13 cellular contexts compared by ENCODE assay signal in genomic region chr11:102447193-102447592, GRCh38. TPM values are rescaled to one million over a fixed set of nuclear protein-coding genes. Genes with fewer than 3 reads are reported as not detected.
DNase-seq lines count a peak whose midpoint lies in the region; ATAC-seq and TF ChIP-seq lines count a peak whose summit lies in the region.
"Had no signal": no experiment of that assay in that cellular context is flagged by ENCODE, and none has a peak within 500 bp of the region (broad histone marks: within the 10 kb centered on the region; RNA-seq: fewer than 3 reads in every experiment).

No MANE protein-coding gene starts in this region.

- CTCF ChIA-PET in activated CD4-positive, alpha-beta memory T cell treated with anti-CD3 and anti-CD28 coated beads for 36 hours (lab: Charles Lee) = interaction anchor here (2.6 kb wide), 1 partner anchor 56 kb away, joined by 13 read pairs; no protein-coding TSS in a partner anchor

- H3K36me3 Mint-ChIP-seq in activated CD4-positive, alpha-beta memory T cell treated with anti-CD3 and anti-CD28 coated beads for 36 hours = peaks cover 76% of the 10 kb centered on the region
- peaks cover 23% of the 10 kb centered on the region for H3K36me3 Mint-ChIP-seq in osteocyte (ENCODE audit: unreplicated experiment)

- no peak for TF ChIP-seq CTCF in osteocyte (IDR thresholded peaks at IDR 0.05)
- no peak for TF ChIP-seq CTCF in Peyer's patch (IDR thresholded peaks at IDR 0.05)

- H3K9me3 Mint-ChIP-seq in activated CD4-positive, alpha-beta memory T cell treated with anti-CD3 and anti-CD28 coated beads for 36 hours = peaks cover 10% of the 10 kb centered on the region
- no peaks in the 10 kb centered on the region for H3K9me3 Mint-ChIP-seq in osteocyte (ENCODE audit: unreplicated experiment)

- H3K4me1 ChIP-seq in Peyer's patch = peaks cover 0 to 29% (median 4%) of the 10 kb centered on the region in 4 donors

- ATAC-seq in HG03025 (IDR thresholded peaks at IDR 0.05; ENCODE audit: low FRiP score, unreplicated experiment) = peak; percentile 43

- H3K27ac Mint-ChIP-seq in activated CD4-positive, alpha-beta memory T cell treated with anti-CD3 and anti-CD28 coated beads for 36 hours = peak overlapping the region; percentile 96
- peak overlapping the region; percentile 79 for H3K27ac Mint-ChIP-seq in osteocyte (ENCODE audit: unreplicated experiment)

- H3K36me3 ChIP-seq in Peyer's patch = peaks cover 0 to 15% (median 0%) of the 10 kb centered on the region in 3 donors

- no peak overlapping the region for H3K27ac ChIP-seq in Peyer's patch
- H3K27ac ChIP-seq: 22Rv1, SK-N-MC had no signal

- H3K27me3 ChIP-seq in Peyer's patch = no peaks in the 10 kb centered on the region

- POLR2A ChIA-PET in activated CD4-positive, alpha-beta memory T cell treated with anti-CD3 and anti-CD28 coated beads for 36 hours (lab: Charles Lee) = interaction anchor here (1.4 kb wide), 1 partner anchor 57 kb away, joined by 4 read pairs; no protein-coding TSS in a partner anchor

- H3K4me3 Mint-ChIP-seq in activated CD4-positive, alpha-beta memory T cell treated with anti-CD3 and anti-CD28 coated beads for 36 hours = no peak overlapping the region
- H3K4me3 Mint-ChIP-seq in osteocyte (ENCODE audit: unreplicated experiment) = no peak overlapping the region

- H3K9me3 ChIP-seq in Peyer's patch = no peaks in the 10 kb centered on the region

- H3K4me3 ChIP-seq in Peyer's patch = no peak overlapping the region
- H3K4me3 ChIP-seq: SK-N-MC had no signal

- intact Hi-C loops in activated CD4-positive, alpha-beta memory T cell treated with anti-CD3 and anti-CD28 coated beads for 36 hours (cut with micrococcal nuclease) = loop anchor here (1.0 kb wide), 3 partner anchors 17 to 51 kb away; no protein-coding TSS in a partner anchor

- peaks cover 80% of the 10 kb centered on the region for H3K4me1 Mint-ChIP-seq in activated CD4-positive, alpha-beta memory T cell treated with anti-CD3 and anti-CD28 coated beads for 36 hours (ENCODE audit: low read depth)
- peaks cover 64% of the 10 kb centered on the region for H3K4me1 Mint-ChIP-seq in osteocyte (ENCODE audit: unreplicated experiment)

- no peaks in the 10 kb centered on the region for H3K27me3 Mint-ChIP-seq in activated CD4-positive, alpha-beta memory T cell treated with anti-CD3 and anti-CD28 coated beads for 36 hours
- no peaks in the 10 kb centered on the region for H3K27me3 Mint-ChIP-seq in osteocyte (ENCODE audit: unreplicated experiment)

- DNase-seq in NOMO-1 treated with DMSO at 0.1 percent for 48 hours (lab: John Stamatoyannopoulos, UW; ENCODE audit: unreplicated experiment) (peak; percentile 28), NOMO-1 treated with dmso at 0.1 percent for 144 hours (lab: John Stamatoyannopoulos, UW; ENCODE audit: unreplicated experiment) (no peak), osteocyte (ENCODE audit: extremely low spot score, unreplicated experiment) (no peak), Peyer's patch (no peak), SKM-1 (lab: John Stamatoyannopoulos, UW; ENCODE audit: unreplicated experiment) (no peak), kidney glomerular epithelial cell (lab: John Stamatoyannopoulos, UW) (no peak)
- DNase-seq in activated CD4-positive, alpha-beta memory T cell treated with anti-CD3 and anti-CD28 coated beads for 36 hours = no peak
- DNase-seq: activated effector memory CD4-positive, alpha-beta T cell treated with anti-CD3 and anti-CD28 coated beads, Interleukin-2, amount 50 U/mL, for 16 hours; left cardiac atrium; small intestine had no signal

- no peak for TF ChIP-seq POLR2A in Peyer's patch (IDR thresholded peaks at IDR 0.05)

RNA-seq across cellular contexts. Expression of gene TMEM123, which starts 5.4 kb away (rescaled TPM):
- total RNA-seq in activated CD4-positive, alpha-beta memory T cell treated with anti-CD3 and anti-CD28 coated beads for 36 hours = 100 to 1,000 TPM; 175 to 180 TPM
- total RNA-seq in osteocyte (244 and 250 TPM in 2 replicates), Peyer's patch (10 to 100 TPM; 36.1 to 78.4 (median 54.5) TPM)
